In the genomic region with DNA sequence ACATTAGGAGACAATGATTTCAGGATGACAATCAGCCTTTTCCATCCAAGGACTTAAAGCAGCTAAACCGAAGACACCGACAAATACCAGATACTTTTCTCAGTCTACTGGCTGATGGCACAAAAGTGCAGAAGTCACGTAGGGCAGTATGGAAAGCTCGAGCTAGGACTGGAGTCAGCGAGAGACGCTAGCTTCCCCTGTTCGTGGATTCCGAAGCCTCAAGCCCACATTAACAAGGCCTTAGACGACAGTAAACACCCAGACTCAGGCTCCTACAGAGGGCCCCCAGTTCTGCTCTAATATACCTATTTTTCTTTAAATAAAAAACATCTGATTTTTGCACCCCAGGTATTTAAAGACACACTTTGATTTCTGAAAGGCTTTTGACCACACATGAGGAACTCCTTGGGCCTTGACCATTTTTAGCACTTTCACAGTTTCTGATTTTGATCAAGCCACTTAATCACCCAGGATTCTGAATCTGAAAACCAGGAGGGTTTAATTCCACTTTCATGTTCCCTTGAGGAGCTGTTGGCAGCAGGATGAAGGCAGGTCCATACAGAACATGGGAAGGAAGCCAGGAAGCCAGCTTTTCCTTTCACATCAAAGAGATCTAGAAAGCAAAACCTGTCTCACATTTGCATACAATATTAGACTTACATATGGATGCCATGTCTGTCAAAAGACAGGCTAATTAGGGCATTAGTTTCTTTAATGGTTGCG, we compare ENCODE assay signal across 15 cellular contexts.
DNase-seq lines count a peak whose midpoint lies in the region; ATAC-seq and TF ChIP-seq lines count a peak whose summit lies in the region.
"Had no signal": no experiment of that assay in that cellular context is flagged by ENCODE, and none has a peak within 500 bp of the region (broad histone marks: within the 10 kb centered on the region; RNA-seq: fewer than 3 reads in every experiment).

No MANE protein-coding gene starts in this region.

- H3K9ac ChIP-seq in mesendoderm (ENCODE audit: low read length) = no peak overlapping the region

- H3K79me1 ChIP-seq in mesendoderm (ENCODE audit: low read length) = peaks cover 3% of the 10 kb centered on the region

- H2BK5ac ChIP-seq in mesendoderm (ENCODE audit: low read length) = no peak overlapping the region

- H4K5ac ChIP-seq in mesendoderm (ENCODE audit: low read length) = no peak overlapping the region

- H3K4me1 ChIP-seq in mesendoderm (ENCODE audit: control insufficient read depth, low read depth, low read length) (peaks cover 2% of the 10 kb centered on the region), Caco-2 (no peaks in the 10 kb centered on the region)

- TF ChIP-seq CTCF in GM10266 (IDR thresholded peaks at IDR 0.05; ENCODE audit: control insufficient read depth, insufficient read depth, low read depth, missing control alignments) = no peak
- no peak for TF ChIP-seq CTCF in Caco-2 (IDR thresholded peaks at IDR 0.05; ENCODE audit: insufficient read depth in 1 of 2, low read depth in 1 of 2, low read length in 1 of 2, severe bottlenecking in 1 of 2, unreplicated experiment in 1 of 2)

- DNase-seq in D341Med (ENCODE audit: low spot score) (peak; percentile 38), NCI-H1694 treated with DMSO at 0.1 percent for 48 hours (lab: John Stamatoyannopoulos, UW) (peak; percentile 51), dermis blood vessel endothelial cell (peak; percentile 64), mesendoderm (peak; percentile 69), hepatic stellate cell (ENCODE audit: low spot score) (no peak), GM10266 (ENCODE audit: extremely low spot score) (no peak), Caco-2 (no peak)
- DNase-seq: activated naive CD4-positive, alpha-beta T cell treated with Interleukin-2 at 50 U/mL for 16 hours; MG63; NCI-H226; ovary; testis had no signal

- ATAC-seq in HG02642 (IDR thresholded peaks at IDR 0.05; ENCODE audit: poor library complexity, unreplicated experiment) = no peak

- no peak overlapping the region for H2BK15ac ChIP-seq in mesendoderm (replicated peaks; ENCODE audit: low read depth)

- H4K8ac ChIP-seq in mesendoderm (ENCODE audit: low read depth, low read length) = no peak overlapping the region

- no TSS peak for BruUV-seq in Caco-2 (replicated peaks; lab: Mats Ljungman, UMichigan)

- H3K4ac ChIP-seq in mesendoderm (ENCODE audit: low read depth, low read length) = no peak overlapping the region

- CTCF ChIA-PET in Caco-2 (lab: Charles Lee) = no interaction called here

- intact Hi-C loops in Caco-2 (cut with micrococcal nuclease; ENCODE audit: unreplicated experiment) = no loop called here

- H3K27ac ChIP-seq in mesendoderm (ENCODE audit: low read depth, low read length) = no peak overlapping the region
- H3K27ac ChIP-seq: epithelial cell of prostate, ovary, VCaP had no signal

- no peaks in the 10 kb centered on the region for H3K79me2 ChIP-seq in mesendoderm (ENCODE audit: control insufficient read depth, insufficient read depth, low read length)

- no peak overlapping the region for H2BK120ac ChIP-seq in mesendoderm (ENCODE audit: low read depth, low read length)

- no peak overlapping the region for H2AK5ac ChIP-seq in mesendoderm (ENCODE audit: low read length)

- no CpG with 5 or more reads among the region's 10 CpGs for WGBS in mesendoderm (ENCODE audit: extremely low coverage, insufficient coverage, low lambda C conversion rate)

- no peak overlapping the region for H3K56ac ChIP-seq in mesendoderm (ENCODE audit: low read length)

- H3K4me3 ChIP-seq in mesendoderm (ENCODE audit: low read length) = no peak overlapping the region
- H3K4me3 ChIP-seq in Caco-2 (ENCODE audit: low read depth, low read length) = no peak overlapping the region
- H3K4me3 ChIP-seq: MG63, ovary, testis had no signal

- no peak overlapping the region for H3K23ac ChIP-seq in mesendoderm (ENCODE audit: low read length)

- no peaks in the 10 kb centered on the region for H3K9me3 Mint-ChIP-seq in Caco-2 (ENCODE audit: unreplicated experiment)

- H3K36me3 Mint-ChIP-seq in Caco-2 (ENCODE audit: insufficient read depth, unreplicated experiment) = peaks cover 10% of the 10 kb centered on the region

- H3K4me2 ChIP-seq in mesendoderm (ENCODE audit: low read length) = no peak overlapping the region

- no peaks in the 10 kb centered on the region for H3K9me3 ChIP-seq in Caco-2
- H3K9me3 ChIP-seq: MG63, ovary, testis had no signal

- no peaks in the 10 kb centered on the region for H3K27me3 ChIP-seq in mesendoderm (ENCODE audit: insufficient read depth, low read length, poor library complexity)
- H3K27me3 ChIP-seq in Caco-2 (replicated peaks; ENCODE audit: control insufficient read depth, insufficient read depth, low read length) = no peaks in the 10 kb centered on the region
- H3K27me3 ChIP-seq: MG63, ovary, testis had no signal

- no peaks in the 10 kb centered on the region for H3K27me3 Mint-ChIP-seq in Caco-2 (ENCODE audit: insufficient read depth, unreplicated experiment)

- POLR2A ChIA-PET in Caco-2 (lab: Charles Lee) = no interaction called here

- no peaks in the 10 kb centered on the region for H3K4me1 Mint-ChIP-seq in Caco-2 (ENCODE audit: low read depth, unreplicated experiment)

- H3K36me3 ChIP-seq in mesendoderm (ENCODE audit: control insufficient read depth, insufficient read depth, low read length) (no peaks in the 10 kb centered on the region), Caco-2 (ENCODE audit: control insufficient read depth, insufficient read depth, low read length) (no peaks in the 10 kb centered on the region)
- H3K36me3 ChIP-seq: ovary had no signal

- H3K27ac Mint-ChIP-seq in Caco-2 (ENCODE audit: unreplicated experiment) = no peak overlapping the region

- no peak overlapping the region for H3K18ac ChIP-seq in mesendoderm (ENCODE audit: low read length)

- H3K4me3 Mint-ChIP-seq in Caco-2 (ENCODE audit: unreplicated experiment) = no peak overlapping the region

Comparison
In these comparisons a context has a peak if more than half of its experiments do, and no peak if none do; other contexts are left out.
1. DNase-seq: peak in D341Med (single experiment), NCI-H1694 treated with DMSO at 0.1 percent for 48 hours (single experiment), dermis blood vessel endothelial cell (single experiment) and mesendoderm (single experiment); none in hepatic stellate cell (single experiment), GM10266 (single experiment) and Caco-2 (0 of 2).